8 cellular contexts compared by ENCODE assay signal in genomic region chr5:144024085-144024484, GRCh38.
"Had no signal": no experiment of that assay in that cellular context is flagged by ENCODE, and none has a peak within 500 bp of the region (broad histone marks: within the 10 kb centered on the region; RNA-seq: fewer than 3 reads in every experiment).

No MANE protein-coding gene starts in this region.

- H3K27ac ChIP-seq: GM23248 had no signal

- H3K9ac ChIP-seq: GM23248 had no signal

- FAIRE-seq: H1 had no signal

- ATAC-seq: GM23338, HCT116 had no signal

- H3K4me3 ChIP-seq: GM23248, GM23338, HAP-1 had no signal

- H3K9me3 ChIP-seq: HAP-1 had no signal

- DNase-seq: GOT3, H7, H9 had no signal

- H3K36me3 ChIP-seq: HAP-1 had no signal

- H3K4me1 Mint-ChIP-seq: GM23338 had no signal

- H3K27ac Mint-ChIP-seq: GM23338, H9 had no signal

- H3K4me2 ChIP-seq: GM23338 had no signal

- H2AFZ ChIP-seq: GM23248, GM23338 had no signal

- H3K4me1 ChIP-seq: HAP-1 had no signal

- H3K4me3 Mint-ChIP-seq: GM23338, H9 had no signal
